ENCODE assay signal across 8 cellular contexts in the genomic region with DNA sequence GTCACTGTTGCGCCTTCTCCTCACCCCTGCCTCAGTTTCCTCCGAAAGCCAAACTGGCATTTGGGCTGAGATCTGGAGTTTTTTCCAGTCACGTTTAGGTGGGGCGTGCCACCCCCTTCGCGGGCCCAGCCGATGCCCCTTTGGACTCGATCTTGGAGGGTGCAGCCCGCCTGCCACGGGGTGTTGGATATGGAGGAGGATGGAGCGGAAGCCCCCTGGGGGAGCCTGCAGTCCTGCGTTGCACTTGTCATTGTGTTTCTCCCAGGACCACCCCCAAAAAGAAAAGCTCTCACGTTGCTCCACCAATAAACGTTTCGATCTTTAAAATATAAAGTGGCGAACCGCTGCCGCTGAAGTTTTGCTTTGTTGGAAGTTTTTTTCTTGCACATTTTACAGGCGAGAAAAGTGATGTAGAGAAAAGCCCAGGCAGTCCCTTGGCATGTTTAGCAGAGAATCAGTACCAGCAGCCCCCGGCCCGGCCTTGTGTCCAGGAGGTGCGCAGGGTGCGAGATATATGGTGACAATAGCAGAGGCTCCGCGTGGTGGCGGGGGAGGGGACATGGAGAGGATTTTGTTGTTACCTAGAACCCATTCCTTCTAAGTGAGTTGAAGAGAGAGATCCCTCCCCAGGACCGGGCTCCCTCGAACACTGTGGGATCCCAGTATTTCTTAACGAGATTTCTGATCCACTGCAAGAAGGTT. TPM values are rescaled to one million over a fixed set of nuclear protein-coding genes. Genes with fewer than 3 reads are reported as not detected.
DNase-seq lines count a peak whose midpoint lies in the region; ATAC-seq and TF ChIP-seq lines count a peak whose summit lies in the region.

No MANE protein-coding gene starts in this region.

- peaks cover 0 to 4% (median 0%) of the 10 kb centered on the region in 7 donors for H3K9me3 Mint-ChIP-seq in naive B cell

- intact Hi-C loops in dorsolateral prefrontal cortex (cut with DNase I) = no loop called here

- H3K27ac Mint-ChIP-seq in naive B cell = peak overlapping the region in 1 of 6 donors; percentile 53

- H3K36me3 ChIP-seq in SJCRH30 = peaks cover 4% of the 10 kb centered on the region

- H3K27me3 ChIP-seq in SJCRH30 = no peaks in the 10 kb centered on the region
- peaks cover 0 to 55% (median 24%) of the 10 kb centered on the region in 45 donors for H3K27me3 ChIP-seq in dorsolateral prefrontal cortex

- TF ChIP-seq CTCF in GM12875 (IDR thresholded peaks at IDR 0.05; ENCODE audit: borderline replicate concordance, insufficient read depth, low read depth, low read length) (no peak), dorsolateral prefrontal cortex (IDR thresholded peaks at IDR 0.05 in 54 of 56, conservative IDR thresholded peaks at IDR 0.05 in 2 of 56; ENCODE audit: low read depth in 1 of 56, partially characterized antibody in 56 of 56) (no peak)

- H3K4me3 ChIP-seq in GM12875 (ENCODE audit: low read depth, low read length) (peak overlapping the region; percentile 60), SJCRH30 (peak overlapping the region; percentile 94), dorsolateral prefrontal cortex (peak overlapping the region; percentile 30 to 79 (median 64))

- no peak for ATAC-seq in naive B cell (ENCODE audit: low read depth in 2 of 2)
- no peak for ATAC-seq in GM21526 (IDR thresholded peaks at IDR 0.05; ENCODE audit: low FRiP score, unreplicated experiment)

- H3K27ac ChIP-seq in SJCRH30 = peak overlapping the region; percentile 87
- no peak overlapping the region for H3K27ac ChIP-seq in dorsolateral prefrontal cortex

- H3K4me1 ChIP-seq in SJCRH30 = peaks cover 4% of the 10 kb centered on the region; the same call in 1 of the 2 replicates

- no peaks in the 10 kb centered on the region for H3K36me3 Mint-ChIP-seq in naive B cell

- H3K4me3 Mint-ChIP-seq in naive B cell = peak overlapping the region; percentile 80 to 90 (median 86)

- DNase-seq in SJCRH30 (peak; percentile 57 to 63), dorsolateral prefrontal cortex (no peak), naive B cell (no peak), MV-4-11 (lab: John Stamatoyannopoulos, UW) (no peak), NCI-H446 treated with DMSO at 0.1 percent for 48 hours (lab: John Stamatoyannopoulos, UW) (no peak)
- no peak for DNase-seq in activated effector memory CD4-positive, alpha-beta T cell treated with Interleukin-2 at 50 U/mL for 16 hours

- peaks cover 22 to 40% (median 33%) of the 10 kb centered on the region in 3 donors for H3K4me1 Mint-ChIP-seq in naive B cell

- H3K9me3 ChIP-seq in SJCRH30 (replicated peaks) = no peaks in the 10 kb centered on the region

- H3K27me3 Mint-ChIP-seq in naive B cell = peaks cover 42 to 53% (median 49%) of the 10 kb centered on the region in 3 donors

RNA-seq across cellular contexts. Expression of a gene that starts 0.7 kb away (rescaled TPM):
- total RNA-seq in SJCRH30 (2014; rRNA removed; shearing (Covaris generic)) = 99.3 and 103 TPM in 2 replicates
- total RNA-seq in dorsolateral prefrontal cortex = 1 to 10 TPM in 119 of 120 experiments, under 1 TPM in 1; 0.91 to 5.7 (median 2.2) TPM
- polyA plus RNA-seq in naive B cell (ENCODE audit: low read depth in 6 of 6) = under 1 TPM in 5 of 6 donors, not detected in 1; 0.08 to 0.61 (median 0.27) TPM

Comparison
In these comparisons a context has a peak if more than half of its experiments do, and no peak if none do; other contexts are left out.
1. DNase-seq: peak in SJCRH30 (2 of 2); none in dorsolateral prefrontal cortex (0 of 10), naive B cell (single experiment), activated effector memory CD4-positive, alpha-beta T cell treated with Interleukin-2 at 50 U/mL for 16 hours (single experiment), MV-4-11 (single experiment) and NCI-H446 treated with DMSO at 0.1 percent for 48 hours (single experiment).
2. RNA of a gene that starts 0.7 kb away (total RNA-seq): 99.3 to 103 TPM in SJCRH30; 0.91 to 5.7 TPM in dorsolateral prefrontal cortex; every median in the first group is over 10 times any median in the second.
3. Peak in every context shown above with its lines, with median percentiles within 50 percentile points of each other: H3K4me3 ChIP-seq.